24 cellular contexts compared by ENCODE assay signal in the genomic region with DNA sequence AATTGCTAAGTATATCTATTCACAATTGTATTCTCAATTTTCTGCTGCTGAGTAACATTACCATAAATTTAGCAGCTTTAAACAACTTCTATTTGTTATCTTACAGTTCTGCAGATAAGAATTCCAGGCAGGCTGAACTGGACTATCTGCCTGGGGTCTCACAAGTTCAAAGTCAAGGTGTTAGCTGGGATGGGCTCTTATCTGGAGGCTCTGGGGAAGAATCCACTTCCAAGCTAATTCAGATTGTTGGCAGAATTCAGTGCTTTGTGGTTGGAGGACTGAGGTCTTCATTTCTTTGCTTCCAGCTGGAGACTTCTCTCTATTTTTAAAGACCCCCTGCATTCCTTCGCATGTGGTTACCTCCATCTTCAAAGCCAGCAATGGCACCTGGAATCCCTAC.
"Had no signal": no experiment of that assay in that cellular context is flagged by ENCODE, and none has a peak within 500 bp of the region (broad histone marks: within the 10 kb centered on the region; RNA-seq: fewer than 3 reads in every experiment).

No MANE protein-coding gene starts in this region.

- H3K4me3 Mint-ChIP-seq: dendritic cell treated with granulocyte-macrophage colony-stimulating factor and Interleukin-4, amounts not matched to agents 40 ng/mL and 50 ng/mL, for 4 days; effector memory CD8-positive, alpha-beta T cell had no signal

- H3K27ac ChIP-seq: colonic mucosa, coronary artery, dorsolateral prefrontal cortex, epithelial cell of prostate, esophagus muscularis mucosa, esophagus squamous epithelium, foreskin keratinocyte, gastrocnemius medialis, gastroesophageal sphincter, heart left ventricle, heart right ventricle had no signal

- H3K27me3 ChIP-seq: colonic mucosa, dorsolateral prefrontal cortex, esophagus muscularis mucosa, esophagus squamous epithelium, foreskin keratinocyte, gastrocnemius medialis, gastroesophageal sphincter, heart left ventricle had no signal

- H3K27ac Mint-ChIP-seq: dendritic cell treated with granulocyte-macrophage colony-stimulating factor and Interleukin-4, amounts not matched to agents 40 ng/mL and 50 ng/mL, for 4 days; effector memory CD8-positive, alpha-beta T cell had no signal

- ATAC-seq: effector memory CD8-positive, alpha-beta T cell; esophagus mucosa; foreskin keratinocyte; gastrocnemius medialis; gastroesophageal sphincter; heart left ventricle; heart right ventricle had no signal

- H3K9me3 ChIP-seq: colonic mucosa, esophagus squamous epithelium, gastrocnemius medialis, gastroesophageal sphincter had no signal

- H3K27me3 Mint-ChIP-seq: dendritic cell treated with granulocyte-macrophage colony-stimulating factor and Interleukin-4, amounts not matched to agents 40 ng/mL and 50 ng/mL, for 4 days; effector memory CD8-positive, alpha-beta T cell had no signal

- H3K9me3 Mint-ChIP-seq: dendritic cell treated with granulocyte-macrophage colony-stimulating factor and Interleukin-4, amounts not matched to agents 40 ng/mL and 50 ng/mL, for 4 days had no signal

- H3K4me1 ChIP-seq: colonic mucosa, esophagus muscularis mucosa, esophagus squamous epithelium, foreskin keratinocyte, gastrocnemius medialis, gastroesophageal sphincter, heart left ventricle, heart right ventricle had no signal

- H3K36me3 ChIP-seq: colonic mucosa, esophagus muscularis mucosa, esophagus squamous epithelium, gastrocnemius medialis, gastroesophageal sphincter, heart left ventricle, heart right ventricle had no signal

- DNase-seq: colonic mucosa; cortex of kidney; dermis blood vessel endothelial cell; dorsolateral prefrontal cortex; effector CD4-positive, alpha-beta T cell; effector CD8-positive, alpha-beta T cell; effector memory CD4-positive, alpha-beta T cell; effector memory CD8-positive, alpha-beta T cell; erythroblast; esophagus squamous epithelium; foreskin fibroblast; foreskin keratinocyte; foreskin melanocyte; gastrocnemius medialis; glutamatergic neuron; head of caudate nucleus; heart left ventricle; heart right ventricle had no signal

- H3K4me3 ChIP-seq: colonic mucosa, coronary artery, dorsolateral prefrontal cortex, esophagus muscularis mucosa, esophagus squamous epithelium, gastrocnemius medialis, gastroesophageal sphincter, heart left ventricle, heart right ventricle had no signal
